ENCODE assay signal across 9 cellular contexts in genomic region chr3:52006017-52006819, GRCh38. TPM values are rescaled to one million over a fixed set of nuclear protein-coding genes. Genes with fewer than 3 reads are reported as not detected.
DNase-seq lines count a peak whose midpoint lies in the region; ATAC-seq and TF ChIP-seq lines count a peak whose summit lies in the region.
"Had no signal": no experiment of that assay in that cellular context is flagged by ENCODE, and none has a peak within 500 bp of the region (broad histone marks: within the 10 kb centered on the region; RNA-seq: fewer than 3 reads in every experiment).

No MANE protein-coding gene starts in this region.

- H3K18ac ChIP-seq in trophoblast cell (ENCODE audit: low read length) = no peak overlapping the region

- H3K9ac ChIP-seq in HCT116 (ENCODE audit: low read length) (no peak overlapping the region), fibroblast of lung (ENCODE audit: insufficient read depth, low read length) (no peak overlapping the region), trophoblast cell (ENCODE audit: low read length) (no peak overlapping the region)

- no peak overlapping the region for H3K4ac ChIP-seq in trophoblast cell (ENCODE audit: low read depth, low read length)

- no peak overlapping the region for H3K4me3 Mint-ChIP-seq in activated T-cell treated with anti-CD3 and anti-CD28 coated beads, Interleukin-2, amount 50 U/mL, for 4 hours

- H3K23ac ChIP-seq in trophoblast cell (ENCODE audit: low read length) = no peak overlapping the region

- H3K4me2 ChIP-seq in HCT116 (ENCODE audit: low read length) (peak overlapping the region; percentile 43), fibroblast of lung (ENCODE audit: extremely low read depth, insufficient read depth, low read length) (peak overlapping the region; percentile 58), trophoblast cell (ENCODE audit: low read length) (peak overlapping the region; percentile 13)

- H4K91ac ChIP-seq in trophoblast cell (ENCODE audit: low read depth, low read length) = no peak overlapping the region

- no peaks in the 10 kb centered on the region for H4K20me1 ChIP-seq in HCT116 (ENCODE audit: insufficient read depth)
- H4K20me1 ChIP-seq in fibroblast of lung (ENCODE audit: control insufficient read depth, extremely low read depth, insufficient read depth, low read length) = no peaks in the 10 kb centered on the region

- H2AFZ ChIP-seq in HCT116 (ENCODE audit: low read depth, low read length, poor library complexity, severe bottlenecking) (no peak overlapping the region), fibroblast of lung (ENCODE audit: low read length) (peak overlapping the region; percentile 43), trophoblast cell (ENCODE audit: insufficient read depth, low read length, poor library complexity) (no peak overlapping the region)

- peaks cover 4 to 20% of the 10 kb centered on the region in 2 experiments for H3K4me1 ChIP-seq in HCT116 (ENCODE audit: control insufficient read depth in 1 of 2, insufficient read depth in 2 of 2, low read length in 2 of 2)
- peaks cover 22% of the 10 kb centered on the region for H3K4me1 ChIP-seq in SJCRH30
- peaks cover 14% of the 10 kb centered on the region for H3K4me1 ChIP-seq in fibroblast of lung (ENCODE audit: control insufficient read depth, extremely low read depth, insufficient read depth, low read length)
- H3K4me1 ChIP-seq in trophoblast cell (ENCODE audit: control insufficient read depth in 1 of 2, insufficient read depth in 2 of 2, low read length in 2 of 2) = peaks cover 7 to 10% of the 10 kb centered on the region in 2 experiments

- TF ChIP-seq CTCF in HCT116 (IDR thresholded peaks at IDR 0.05 in 2 of 3, conservative IDR thresholded peaks at IDR 0.05 in 1 of 3; ENCODE audit: borderline replicate concordance in 1 of 3, insufficient read depth in 1 of 3, low read depth in 2 of 3, low read length in 2 of 3) (no peak), fibroblast of lung (conservative IDR thresholded peaks at IDR 0.05 in 1 of 2, IDR thresholded peaks at IDR 0.05 in 1 of 2; ENCODE audit: low read depth in 1 of 2, low read length in 2 of 2) (no peak)

- H2BK5ac ChIP-seq in trophoblast cell (ENCODE audit: low read depth, low read length, poor library complexity) = no peak overlapping the region

- no peak overlapping the region for H3K14ac ChIP-seq in trophoblast cell (ENCODE audit: low read length)

- DNase-seq in HCT116 (ENCODE audit: low read depth, low spot score) (no peak), SJCRH30 (no peak), fibroblast of lung (ENCODE audit: low read depth in 2 of 2) (no peak), trophoblast cell (no peak), NCI-H2081 treated with DMSO at 0.1 percent for 48 hours (lab: John Stamatoyannopoulos, UW) (no peak), GOT3 (lab: John Stamatoyannopoulos, UW) (no peak)
- DNase-seq in activated T-cell treated with anti-CD3 and anti-CD28 coated beads, Interleukin-2, amount 50 U/mL, for 4 hours = no peak
- DNase-seq: NCI-H2029 treated with DMSO at 0.1 percent for 48 hours had no signal

- H3K4me1 Mint-ChIP-seq in activated T-cell treated with anti-CD3 and anti-CD28 coated beads, Interleukin-2, amount 50 U/mL, for 4 hours (ENCODE audit: low read depth) = peaks cover 15% of the 10 kb centered on the region

- no peak overlapping the region for H2BK12ac ChIP-seq in trophoblast cell (ENCODE audit: low read length)

- H2BK120ac ChIP-seq in trophoblast cell (ENCODE audit: insufficient read depth, low read length, poor library complexity) = no peak overlapping the region

- CTCF ChIA-PET in HCT116 (lab: Charles Lee) = interaction anchor here (0.8 kb wide), 1 partner anchor 24 kb away, joined by 3 read pairs; no protein-coding TSS in a partner anchor

- H4K12ac ChIP-seq in trophoblast cell (ENCODE audit: low read depth, low read length) = no peak overlapping the region

- H3K27me3 ChIP-seq in HCT116 (ENCODE audit: insufficient read depth, low read length) = no peaks in the 10 kb centered on the region
- H3K27me3 ChIP-seq in SJCRH30 = no peaks in the 10 kb centered on the region
- H3K27me3 ChIP-seq in fibroblast of lung (ENCODE audit: control insufficient read depth, insufficient read depth, low read length) = no peaks in the 10 kb centered on the region
- no peaks in the 10 kb centered on the region for H3K27me3 ChIP-seq in trophoblast cell (ENCODE audit: insufficient read depth, low read length)

- no peak overlapping the region for H4K8ac ChIP-seq in trophoblast cell (ENCODE audit: low read depth, low read length)

- H3K79me1 ChIP-seq in trophoblast cell (ENCODE audit: low read length) = no peaks in the 10 kb centered on the region

- H2AK5ac ChIP-seq in trophoblast cell (ENCODE audit: low read length) = no peak overlapping the region

- no peaks in the 10 kb centered on the region for H3K36me3 Mint-ChIP-seq in activated T-cell treated with anti-CD3 and anti-CD28 coated beads, Interleukin-2, amount 50 U/mL, for 4 hours (ENCODE audit: insufficient read depth)

- H3K9me3 ChIP-seq in HCT116 (ENCODE audit: control insufficient read depth in 1 of 2, insufficient read depth in 1 of 2, low read depth in 1 of 2, low read length in 2 of 2) = no peaks in the 10 kb centered on the region
- H3K9me3 ChIP-seq in SJCRH30 (replicated peaks) = no peaks in the 10 kb centered on the region
- no peaks in the 10 kb centered on the region for H3K9me3 ChIP-seq in fibroblast of lung (ENCODE audit: control insufficient read depth, insufficient read depth, low read depth, low read length)
- no peaks in the 10 kb centered on the region for H3K9me3 ChIP-seq in trophoblast cell (ENCODE audit: insufficient read depth, low read depth, low read length)

- RAD21 ChIA-PET in HCT116 (lab: Charles Lee; ENCODE audit: low non-redundant PET in 1 of 2, low total read pairs in 2 of 2, uncharacterized antibody in 2 of 2, unreplicated experiment in 2 of 2) = no interaction called here

- H3K4me3 ChIP-seq in HCT116 (replicated peaks in 1 of 2; ENCODE audit: low read depth in 1 of 2, low read length in 2 of 2) (no peak overlapping the region), SJCRH30 (peak overlapping the region; percentile 3; the same call in 1 of the 2 replicates), fibroblast of lung (replicated peaks in 1 of 4; ENCODE audit: control extremely low read depth in 1 of 4, insufficient read depth in 1 of 4, low read depth in 3 of 4, low read length in 4 of 4) (no peak overlapping the region), trophoblast cell (ENCODE audit: low read depth, low read length) (no peak overlapping the region)

- H3K27ac ChIP-seq in HCT116 (ENCODE audit: low read depth, low read length) = no peak overlapping the region
- no peak overlapping the region for H3K27ac ChIP-seq in SJCRH30
- no peak overlapping the region for H3K27ac ChIP-seq in fibroblast of lung (ENCODE audit: insufficient read depth, low read length)
- no peak overlapping the region for H3K27ac ChIP-seq in trophoblast cell (ENCODE audit: low read depth, low read length)

- H3K9me2 ChIP-seq in HCT116 (ENCODE audit: insufficient read depth) = no peaks in the 10 kb centered on the region

- no peaks in the 10 kb centered on the region for H3K9me3 Mint-ChIP-seq in activated T-cell treated with anti-CD3 and anti-CD28 coated beads, Interleukin-2, amount 50 U/mL, for 4 hours

- WGBS in trophoblast cell (ENCODE audit: extremely low coverage, insufficient coverage, insufficient read length) = no CpG with 5 or more reads among the region's 8 CpGs

- no peak for TF ChIP-seq RAD21 in HCT116 (IDR thresholded peaks at IDR 0.05; ENCODE audit: low read depth)

- H3K27me3 Mint-ChIP-seq in activated T-cell treated with anti-CD3 and anti-CD28 coated beads, Interleukin-2, amount 50 U/mL, for 4 hours (ENCODE audit: low read depth) = no peaks in the 10 kb centered on the region

- no peak for TF ChIP-seq POLR2A in HCT116 (IDR thresholded peaks at IDR 0.05; ENCODE audit: borderline replicate concordance, extremely low read depth, insufficient read depth, insufficient read length)

- intact Hi-C loops in HCT116 (cut with micrococcal nuclease) = no loop called here

- H3K79me2 ChIP-seq in HCT116 (ENCODE audit: insufficient read depth, low read length) (no peaks in the 10 kb centered on the region), fibroblast of lung (ENCODE audit: control insufficient read depth, insufficient read depth, low read length) (no peaks in the 10 kb centered on the region), trophoblast cell (ENCODE audit: control insufficient read depth, insufficient read depth, low read length, poor library complexity) (no peaks in the 10 kb centered on the region)

- ATAC-seq in HCT116 (no peak), GM18519 (IDR thresholded peaks at IDR 0.05; ENCODE audit: low FRiP score, unreplicated experiment) (no peak)
- ATAC-seq in activated T-cell treated with anti-CD3 and anti-CD28 coated beads, Interleukin-2, amount 50 U/mL, for 4 hours = no peak

- H3K36me3 ChIP-seq in HCT116 (ENCODE audit: control insufficient read depth in 1 of 2, insufficient read depth in 2 of 2, low read length in 2 of 2) (no peaks in the 10 kb centered on the region), SJCRH30 (no peaks in the 10 kb centered on the region), fibroblast of lung (ENCODE audit: control insufficient read depth, insufficient read depth, low read length) (no peaks in the 10 kb centered on the region), trophoblast cell (ENCODE audit: control insufficient read depth in 1 of 2, insufficient read depth in 2 of 2, low read length in 2 of 2) (no peaks in the 10 kb centered on the region)

- POLR2A ChIA-PET in HCT116 (lab: Charles Lee) = interaction anchor here (0.8 kb wide), 1 partner anchor 51 kb away, joined by 3 read pairs; no protein-coding TSS in a partner anchor

- BruUV-seq in HCT116 (replicated peaks; lab: Mats Ljungman, UMichigan) = no TSS peak

RNA-seq across cellular contexts. Expression of gene RPL29, which starts 10.5 kb away (rescaled TPM):
- total RNA-seq in HCT116 (2021; ENCODE audit: unreplicated experiment) (1,880 TPM), fibroblast of lung (1,076 and 1,351 TPM in 2 replicates)
- 2,915 and 3,138 TPM in 2 replicates for polyA plus RNA-seq in HCT116 (2012)
- total RNA-seq in SJCRH30 (2014; rRNA removed; shearing (Covaris generic)) = 1,784 and 1,861 TPM in 2 replicates
- polyA plus RNA-seq in fibroblast of lung = 1,512 and 1,580 TPM in 2 replicates
- polyA plus RNA-seq in fibroblast of lung (2012) = 1,612 and 1,638 TPM in 2 replicates
- polyA minus RNA-seq in fibroblast of lung (ENCODE audit: low replicate concordance) = 263 and 406 TPM in 2 replicates
- polyA plus RNA-seq in trophoblast cell (2013) = 1,473 and 1,577 TPM in 2 replicates
- 1,000 to 10,000 TPM; 1,732 to 1,841 (median 1,813) TPM for total RNA-seq in activated T-cell treated with anti-CD3 and anti-CD28 coated beads, Interleukin-2, amount 50 U/mL, for 4 hours

RNA-seq across cellular contexts. Expression of gene ACY1, which starts 22.9 kb away (rescaled TPM):
- total RNA-seq in HCT116 (2021; ENCODE audit: unreplicated experiment) (73.2 TPM), fibroblast of lung (36.0 and 40.3 TPM in 2 replicates)
- polyA plus RNA-seq in HCT116 (2012) = 95.9 and 108 TPM in 2 replicates
- total RNA-seq in SJCRH30 (2014; rRNA removed; shearing (Covaris generic)) = 24.5 and 26.2 TPM in 2 replicates
- 21.4 and 26.9 TPM in 2 replicates for polyA plus RNA-seq in fibroblast of lung
- 29.7 and 37.8 TPM in 2 replicates for polyA plus RNA-seq in fibroblast of lung (2012)
- 71.1 and 134 TPM in 2 replicates for polyA minus RNA-seq in fibroblast of lung (ENCODE audit: low replicate concordance)
- 12.0 and 12.2 TPM in 2 replicates for polyA plus RNA-seq in trophoblast cell (2013)
- 10 to 100 TPM; 47.6 to 58.1 (median 55.9) TPM for total RNA-seq in activated T-cell treated with anti-CD3 and anti-CD28 coated beads, Interleukin-2, amount 50 U/mL, for 4 hours

RNA-seq across cellular contexts. Expression of gene ABHD14A, which starts 31.4 kb away (rescaled TPM):
- total RNA-seq in HCT116 (2021; ENCODE audit: unreplicated experiment) = 11.6 TPM
- polyA plus RNA-seq in HCT116 (2012) = 19.8 and 22.1 TPM in 2 replicates
- total RNA-seq in SJCRH30 (2014; rRNA removed; shearing (Covaris generic)) = 9.6 and 10.8 TPM in 2 replicates
- total RNA-seq in fibroblast of lung = 5.1 and 9.0 TPM in 2 replicates
- 7.8 and 10.2 TPM in 2 replicates for polyA plus RNA-seq in fibroblast of lung
- 10.6 and 15.9 TPM in 2 replicates for polyA plus RNA-seq in fibroblast of lung (2012)
- 11.3 and 15.1 TPM in 2 replicates for polyA minus RNA-seq in fibroblast of lung (ENCODE audit: low replicate concordance)
- 4.3 TPM in 2 replicates for polyA plus RNA-seq in trophoblast cell (2013)
- total RNA-seq in activated T-cell treated with anti-CD3 and anti-CD28 coated beads, Interleukin-2, amount 50 U/mL, for 4 hours = 10 to 100 TPM; 11.8 to 19.7 (median 12.6) TPM

RNA-seq across cellular contexts. Expression of gene ABHD14B, which starts 32.4 kb away (rescaled TPM):
- 80.9 TPM for total RNA-seq in HCT116 (2021; ENCODE audit: unreplicated experiment)
- 115 and 123 TPM in 2 replicates for polyA plus RNA-seq in HCT116 (2012)
- total RNA-seq in SJCRH30 (2014; rRNA removed; shearing (Covaris generic)) = 11.2 and 13.0 TPM in 2 replicates
- total RNA-seq in fibroblast of lung = 21.1 and 27.4 TPM in 2 replicates
- 38.2 and 46.3 TPM in 2 replicates for polyA plus RNA-seq in fibroblast of lung
- 33.6 and 39.0 TPM in 2 replicates for polyA plus RNA-seq in fibroblast of lung (2012)
- 50.6 and 60.5 TPM in 2 replicates for polyA minus RNA-seq in fibroblast of lung (ENCODE audit: low replicate concordance)
- polyA plus RNA-seq in trophoblast cell (2013) = 5.7 and 5.8 TPM in 2 replicates
- total RNA-seq in activated T-cell treated with anti-CD3 and anti-CD28 coated beads, Interleukin-2, amount 50 U/mL, for 4 hours = 10 to 100 TPM; 27.4 to 30.9 (median 28.5) TPM

RNA-seq across cellular contexts. Expression of gene PCBP4, which starts 39.0 kb away (rescaled TPM):
- total RNA-seq in HCT116 (2021; ENCODE audit: unreplicated experiment) (48.8 TPM), fibroblast of lung (23.4 and 46.2 TPM in 2 replicates)
- polyA plus RNA-seq in HCT116 (2012) = 42.2 and 47.3 TPM in 2 replicates
- total RNA-seq in SJCRH30 (2014; rRNA removed; shearing (Covaris generic)) = 178 and 186 TPM in 2 replicates
- polyA plus RNA-seq in fibroblast of lung = 40.2 and 47.1 TPM in 2 replicates
- 51.0 and 70.8 TPM in 2 replicates for polyA plus RNA-seq in fibroblast of lung (2012)
- 100 and 145 TPM in 2 replicates for polyA minus RNA-seq in fibroblast of lung (ENCODE audit: low replicate concordance)
- 25.0 and 25.9 TPM in 2 replicates for polyA plus RNA-seq in trophoblast cell (2013)
- 10 to 100 TPM in 2 of 3 donors, 1 to 10 TPM in 1; 9.8 to 12.3 (median 10.4) TPM for total RNA-seq in activated T-cell treated with anti-CD3 and anti-CD28 coated beads, Interleukin-2, amount 50 U/mL, for 4 hours
